Comparison of ENCODE assay signal across 1 cellular context in the genomic region with DNA sequence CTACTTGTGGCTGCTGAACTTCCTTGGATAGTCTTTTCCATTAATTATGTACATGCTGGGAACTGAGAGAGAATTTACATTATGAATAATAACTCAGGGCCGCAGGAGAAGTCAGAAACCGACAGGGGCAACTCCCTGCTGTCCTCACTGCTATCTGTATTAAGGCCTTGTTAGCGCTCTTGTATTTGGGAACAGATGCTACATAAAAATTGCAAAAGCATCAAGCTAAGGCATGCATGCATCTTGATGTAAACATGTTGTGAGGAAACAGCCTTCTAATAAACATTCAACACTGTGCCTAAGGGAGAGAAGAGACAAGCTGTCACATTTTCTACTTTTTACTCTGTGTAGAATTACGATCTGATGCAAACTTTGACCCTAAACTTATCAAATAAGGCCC.
TF ChIP-seq lines count a peak whose summit lies in the region.

No MANE protein-coding gene starts in this region.

TF ChIP-seq in WTC11, 78 proteins besides CTCF, POLR2A, EP300 and RAD21 (continued from another document):
- TF ChIP-seq, protein P1, sequence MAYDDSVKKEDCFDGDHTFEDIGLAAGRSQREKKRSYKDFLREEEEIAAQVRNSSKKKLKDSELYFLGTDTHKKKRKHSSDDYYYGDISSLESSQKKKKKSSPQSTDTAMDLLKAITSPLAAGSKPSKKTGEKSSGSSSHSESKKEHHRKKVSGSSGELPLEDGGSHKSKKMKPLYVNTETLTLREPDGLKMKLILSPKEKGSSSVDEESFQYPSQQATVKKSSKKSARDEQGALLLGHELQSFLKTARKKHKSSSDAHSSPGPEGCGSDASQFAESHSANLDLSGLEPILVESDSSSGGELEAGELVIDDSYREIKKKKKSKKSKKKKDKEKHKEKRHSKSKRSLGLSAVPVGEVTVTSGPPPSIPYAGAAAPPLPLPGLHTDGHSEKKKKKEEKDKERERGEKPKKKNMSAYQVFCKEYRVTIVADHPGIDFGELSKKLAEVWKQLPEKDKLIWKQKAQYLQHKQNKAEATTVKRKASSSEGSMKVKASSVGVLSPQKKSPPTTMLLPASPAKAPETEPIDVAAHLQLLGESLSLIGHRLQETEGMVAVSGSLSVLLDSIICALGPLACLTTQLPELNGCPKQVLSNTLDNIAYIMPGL (CRISPR knock-in tag; IDR thresholded peaks at IDR 0.05) = no peak
